Comparison of ENCODE assay signal across 1 cellular context in the genomic region with DNA sequence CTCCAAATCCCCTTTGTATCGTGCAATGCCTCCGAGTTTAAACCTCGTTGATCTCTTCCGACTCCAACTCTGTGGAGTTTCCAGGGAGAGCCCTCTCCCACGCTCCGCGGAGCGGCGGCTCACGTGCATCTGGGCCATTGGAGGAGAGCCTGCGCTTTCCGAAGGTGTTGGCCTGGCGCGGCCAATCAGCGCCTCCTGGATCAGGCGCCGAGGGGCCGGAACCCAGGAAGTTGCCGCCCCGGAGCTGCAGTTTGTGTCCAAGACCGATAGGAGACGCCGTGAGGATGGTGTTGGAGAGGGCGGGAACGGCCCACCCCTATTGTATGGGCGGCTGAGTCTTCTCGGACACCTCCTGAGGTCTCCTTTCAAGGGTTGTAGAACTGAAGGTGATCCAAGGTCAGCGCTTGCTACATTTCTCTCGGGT.
A peak's percentile ranks its signal among the peaks of the same experiment; 100 is the strongest.
TF ChIP-seq lines count a peak whose summit lies in the region.

No MANE protein-coding gene starts in this region.

TF ChIP-seq in H1, 55 proteins besides CTCF, POLR2A, EP300 and RAD21:
- 0 out of 2 replicates have a peak, but pooled peaks have one; percentile 22 for TF ChIP-seq TAF1 (IDR thresholded peaks at IDR 0.05; ENCODE audit: low read depth, low read length)
- TF ChIP-seq CBX8 (IDR thresholded peaks at IDR 0.05; ENCODE audit: borderline replicate concordance, low read depth, low read length): no peak
- TF ChIP-seq GABPA (IDR thresholded peaks at IDR 0.05; ENCODE audit: borderline replicate concordance, insufficient read depth, low read length): peak; percentile 66; the same call in 1 of the 2 replicates
- TF ChIP-seq SP1 (IDR thresholded peaks at IDR 0.05; ENCODE audit: low read depth, low read length): peak; percentile 77; the same call in 1 of the 2 replicates
- TF ChIP-seq, protein P1, sequence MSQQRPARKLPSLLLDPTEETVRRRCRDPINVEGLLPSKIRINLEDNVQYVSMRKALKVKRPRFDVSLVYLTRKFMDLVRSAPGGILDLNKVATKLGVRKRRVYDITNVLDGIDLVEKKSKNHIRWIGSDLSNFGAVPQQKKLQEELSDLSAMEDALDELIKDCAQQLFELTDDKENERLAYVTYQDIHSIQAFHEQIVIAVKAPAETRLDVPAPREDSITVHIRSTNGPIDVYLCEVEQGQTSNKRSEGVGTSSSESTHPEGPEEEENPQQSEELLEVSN (IDR thresholded peaks at IDR 0.05): peak; percentile 99
- no peak for TF ChIP-seq RNF2 (IDR thresholded peaks at IDR 0.05; ENCODE audit: borderline replicate concordance, low read depth, low read length, missing control alignments, poor library complexity, severe bottlenecking)
- TF ChIP-seq EGR1 (IDR thresholded peaks at IDR 0.05; ENCODE audit: borderline replicate concordance, low read depth, low read length): peak; percentile 30; the same call in 1 of the 2 replicates
- peak; percentile 59; the same call in 1 of the 2 replicates for TF ChIP-seq SP4 (IDR thresholded peaks at IDR 0.05; ENCODE audit: low read length)
- TF ChIP-seq, protein P2, sequence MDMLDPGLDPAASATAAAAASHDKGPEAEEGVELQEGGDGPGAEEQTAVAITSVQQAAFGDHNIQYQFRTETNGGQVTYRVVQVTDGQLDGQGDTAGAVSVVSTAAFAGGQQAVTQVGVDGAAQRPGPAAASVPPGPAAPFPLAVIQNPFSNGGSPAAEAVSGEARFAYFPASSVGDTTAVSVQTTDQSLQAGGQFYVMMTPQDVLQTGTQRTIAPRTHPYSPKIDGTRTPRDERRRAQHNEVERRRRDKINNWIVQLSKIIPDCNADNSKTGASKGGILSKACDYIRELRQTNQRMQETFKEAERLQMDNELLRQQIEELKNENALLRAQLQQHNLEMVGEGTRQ (IDR thresholded peaks at IDR 0.05; ENCODE audit: low read length): peak; percentile 33
- TF ChIP-seq BRCA1 (IDR thresholded peaks at IDR 0.05; ENCODE audit: low read depth, low read length): no peak
- peak; percentile 68; the same call in 1 of the 2 replicates for TF ChIP-seq CHD2 (IDR thresholded peaks at IDR 0.05; ENCODE audit: low read length)
- TF ChIP-seq JUN (IDR thresholded peaks at IDR 0.05; ENCODE audit: low read depth, low read length): no peak
- no peak for TF ChIP-seq CHD1 (IDR thresholded peaks at IDR 0.05; ENCODE audit: low read depth, low read length)
- peak; percentile 20 for TF ChIP-seq KDM4A (IDR thresholded peaks at IDR 0.05; ENCODE audit: low read depth, low read length, severe bottlenecking)
- TF ChIP-seq MAX (IDR thresholded peaks at IDR 0.05): peak; percentile 99
